ENCODE assay signal across 9 cellular contexts in the genomic region with DNA sequence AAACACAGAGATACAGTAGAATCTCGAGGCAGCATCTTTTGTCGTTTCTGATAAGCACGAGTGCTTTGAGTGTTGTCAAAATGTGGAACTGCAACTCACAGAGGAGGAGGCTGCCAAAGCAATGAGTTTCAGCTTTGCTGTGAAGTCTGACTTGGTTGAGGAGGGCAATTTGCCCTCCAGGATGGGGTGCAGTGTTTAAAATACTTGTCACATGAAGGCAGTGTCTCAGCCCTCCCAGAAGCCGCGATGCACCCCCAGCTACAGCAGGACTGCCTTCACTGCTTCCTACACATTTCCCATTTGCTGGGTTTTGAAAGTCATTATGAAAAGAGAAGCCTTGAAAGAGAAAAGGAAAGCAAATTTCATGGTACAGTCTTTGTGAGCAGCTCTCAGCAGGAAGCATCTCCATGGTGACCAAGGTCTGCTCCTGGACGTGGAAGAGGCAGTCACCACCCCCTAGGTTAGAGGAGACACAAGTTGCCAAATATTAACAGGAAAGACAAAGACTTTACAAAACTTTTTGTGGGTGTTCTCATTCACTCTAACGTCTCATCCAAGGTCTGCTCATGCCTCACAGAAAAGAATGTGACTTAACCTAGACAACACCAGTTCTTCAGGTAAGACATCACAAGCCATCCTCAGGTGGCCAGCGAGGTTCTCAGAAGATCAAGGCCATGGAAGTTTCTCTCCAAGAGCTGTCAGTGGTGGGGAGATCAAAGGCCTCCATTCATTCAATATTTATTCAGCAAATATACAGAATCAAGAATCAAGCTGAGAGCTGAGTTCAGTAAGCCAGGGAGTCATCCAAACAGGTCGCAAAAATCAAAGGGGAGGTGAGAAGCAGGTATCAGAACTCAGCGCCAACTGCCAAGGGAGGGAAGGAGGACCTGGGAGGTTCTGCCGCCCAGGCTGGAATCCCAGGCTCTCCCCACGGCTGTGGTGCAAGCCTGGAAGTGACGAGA.
DNase-seq lines count a peak whose midpoint lies in the region; ATAC-seq lines count a peak whose summit lies in the region.
"Had no signal": no experiment of that assay in that cellular context is flagged by ENCODE, and none has a peak within 500 bp of the region (broad histone marks: within the 10 kb centered on the region; RNA-seq: fewer than 3 reads in every experiment).

No MANE protein-coding gene starts in this region.

- ATAC-seq in GM21423 (IDR thresholded peaks at IDR 0.05; ENCODE audit: unreplicated experiment) (peak; percentile 89), HG03280 (IDR thresholded peaks at IDR 0.05; ENCODE audit: unreplicated experiment) (peak; percentile 81)

- DNase-seq in NCI-H1417 (lab: John Stamatoyannopoulos, UW): peak in 2 of 3 experiments; percentile 54 to 72
- DNase-seq in NCI-H1417 treated with DMSO at 0.1 percent for 48 hours (lab: John Stamatoyannopoulos, UW): no peak
- peak; percentile 33 for DNase-seq in mesenteric fat pad (ENCODE audit: low spot score)
- no peak for DNase-seq in Kasumi-1 (lab: John Stamatoyannopoulos, UW)
- DNase-seq in NCI-H82 (lab: John Stamatoyannopoulos, UW): no peak
- no peak for DNase-seq in stimulated activated CD4-positive, alpha-beta T cell treated with anti-CD3 and anti-CD28 coated beads, Interleukin-4, amount 100 ng/mL, for 24 hours
- DNase-seq: SHP77 treated with DMSO at 0.1 percent for 48 hours had no signal

Comparison
In these comparisons a context has a peak if more than half of its experiments do, and no peak if none do; other contexts are left out.
1. DNase-seq: peak in NCI-H1417 (2 of 3) and mesenteric fat pad (single experiment); none in NCI-H1417 treated with DMSO at 0.1 percent for 48 hours (single experiment), Kasumi-1 (0 of 2), NCI-H82 (single experiment) and stimulated activated CD4-positive, alpha-beta T cell treated with anti-CD3 and anti-CD28 coated beads, Interleukin-4, amount 100 ng/mL, for 24 hours (single experiment).